In genomic region chr16:66751135-66751991, GRCh38 we compare ENCODE assay signal across 8 cellular contexts. TPM values are rescaled to one million over a fixed set of nuclear protein-coding genes. Genes with fewer than 3 reads are reported as not detected.
DNase-seq lines count a peak whose midpoint lies in the region; ATAC-seq, FAIRE-seq and TF ChIP-seq lines count a peak whose summit lies in the region.

Gene DYNC1LI2, minus strand, starts transcription at chr16:66751609. Its CDS starts 18 bp downstream, at chr16:66751591.

- TF ChIP-seq CTCF in GM23338 (conservative IDR thresholded peaks at IDR 0.05; ENCODE audit: low read depth in 2 of 2) (peak; percentile 53 to 74), LNCaP clone FGC (IDR thresholded peaks at IDR 0.05; ENCODE audit: control insufficient read depth, extremely low read depth, insufficient read depth) (peak; percentile 98), SU-DHL-6 (IDR thresholded peaks at IDR 0.05; ENCODE audit: insufficient read depth, low read length, poor library complexity, severe bottlenecking) (peak; percentile 56), pancreas (IDR thresholded peaks at IDR 0.05) (peak; percentile 66 to 82 (median 78)), thyroid gland (IDR thresholded peaks at IDR 0.05) (peak in 5 of 6 experiments; percentile 27 to 99 (median 97))

- intact Hi-C loops in Right ventricle myocardium inferior (cut with DNase I) (loop anchor here (5.0 kb wide), 2 partner anchors 81 to 121 kb away; partner anchors contain the start of gene NAE1), pancreas (cut with DNase I) (no loop called here), thyroid gland (cut with DNase I) (loop anchor here (5.0 kb wide), 1 partner anchor 99 kb away; no protein-coding TSS in a partner anchor)

- peak within 1 kb of the TSS; percentile 98 for H3K9ac ChIP-seq in SU-DHL-6 (ENCODE audit: low read length)

- H3F3A ChIP-seq in GM23338 (replicated peaks; ENCODE audit: low read depth): no peaks in the 10 kb centered on the region; the same call in 1 of the 2 replicates
- no peaks in the 10 kb centered on the region for H3F3A ChIP-seq in SU-DHL-6 (ENCODE audit: insufficient read depth)

- DNase-seq in GF-D8 (lab: John Stamatoyannopoulos, UW) (peak; percentile 18), GM23338 (ENCODE audit: low spot score) (peak; percentile 83), LNCaP clone FGC (ENCODE audit: low read depth) (no peak), Right ventricle myocardium inferior (ENCODE audit: missing footprints) (peak; percentile 95), pancreas (peak; percentile 78 to 92 (median 84)), thyroid gland (peak; percentile 80)
- DNase-seq in activated naive CD8-positive, alpha-beta T cell treated with anti-CD3 and anti-CD28 coated beads, Interleukin-2, amount 10 ng/mL, durations not matched to agents 7 days and 5 days: peak; percentile 96

- H2AFZ ChIP-seq in GM23338 (peak within 1 kb of the TSS; percentile 94), SU-DHL-6 (ENCODE audit: low read depth, low read length, severe bottlenecking) (peak within 1 kb of the TSS; percentile 90)

- no peaks in the 10 kb centered on the region for H3K9me2 ChIP-seq in GM23338 (ENCODE audit: insufficient read depth)
- H3K9me2 ChIP-seq in SU-DHL-6 (replicated peaks; ENCODE audit: insufficient read depth, low read length): no peaks in the 10 kb centered on the region

- peaks cover 22% of the 10 kb centered on the region for H3K4me1 Mint-ChIP-seq in GM23338
- peaks cover 44% of the 10 kb centered on the region for H3K4me1 Mint-ChIP-seq in activated naive CD8-positive, alpha-beta T cell treated with anti-CD3 and anti-CD28 coated beads, Interleukin-2, amount 10 ng/mL, durations not matched to agents 7 days and 5 days

- H3K36me3 Mint-ChIP-seq in GM23338 (ENCODE audit: low read depth): peaks cover 42% of the 10 kb centered on the region
- H3K36me3 Mint-ChIP-seq in activated naive CD8-positive, alpha-beta T cell treated with anti-CD3 and anti-CD28 coated beads, Interleukin-2, amount 10 ng/mL, durations not matched to agents 7 days and 5 days: peaks cover 21% of the 10 kb centered on the region

- peak in 1 of 2 donors; percentile 66 for TF ChIP-seq POLR2A in thyroid gland (IDR thresholded peaks at IDR 0.05)

- H3K4me1 ChIP-seq in GM23338 (ENCODE audit: insufficient read depth) (peaks cover 10% of the 10 kb centered on the region), pancreas (peaks cover 0 to 18% (median 7%) of the 10 kb centered on the region in 3 donors), thyroid gland (peaks cover 21 to 23% of the 10 kb centered on the region in 2 donors)

- H3K27me3 ChIP-seq in GM23338 (ENCODE audit: insufficient read depth) (no peaks in the 10 kb centered on the region), SU-DHL-6 (ENCODE audit: low read length) (no peaks in the 10 kb centered on the region), pancreas (no peaks in the 10 kb centered on the region), thyroid gland (no peaks in the 10 kb centered on the region)

- POLR2A ChIA-PET in activated naive CD8-positive, alpha-beta T cell treated with anti-CD3 and anti-CD28 coated beads, Interleukin-2, amount 10 ng/mL, durations not matched to agents 7 days and 5 days (lab: Charles Lee): interaction anchor here (0.8 to 2.3 kb wide), 9 partner anchors 9 to 145 kb away, joined by 3 to 9 read pairs (median 4); partner anchors contain the start of gene NAE1

- H3K27ac Mint-ChIP-seq in GM23338: peak within 1 kb of the TSS; percentile 92
- peak within 1 kb of the TSS; percentile 89 for H3K27ac Mint-ChIP-seq in activated naive CD8-positive, alpha-beta T cell treated with anti-CD3 and anti-CD28 coated beads, Interleukin-2, amount 10 ng/mL, durations not matched to agents 7 days and 5 days

- peak within 1 kb of the TSS; percentile 91 for H3K4me3 Mint-ChIP-seq in GM23338
- peak within 1 kb of the TSS; percentile 97 for H3K4me3 Mint-ChIP-seq in activated naive CD8-positive, alpha-beta T cell treated with anti-CD3 and anti-CD28 coated beads, Interleukin-2, amount 10 ng/mL, durations not matched to agents 7 days and 5 days

- peak within 1 kb of the TSS; percentile 98 for H3K4me2 ChIP-seq in GM23338
- peak within 1 kb of the TSS; percentile 82 for H3K4me2 ChIP-seq in SU-DHL-6 (ENCODE audit: low read depth, low read length, poor library complexity, severe bottlenecking)

- no peaks in the 10 kb centered on the region for H3K9me3 Mint-ChIP-seq in GM23338
- no peaks in the 10 kb centered on the region for H3K9me3 Mint-ChIP-seq in activated naive CD8-positive, alpha-beta T cell treated with anti-CD3 and anti-CD28 coated beads, Interleukin-2, amount 10 ng/mL, durations not matched to agents 7 days and 5 days

- H4K20me1 ChIP-seq in GM23338 (replicated peaks; ENCODE audit: insufficient read depth): peaks cover 30% of the 10 kb centered on the region
- no peaks in the 10 kb centered on the region for H4K20me1 ChIP-seq in SU-DHL-6 (ENCODE audit: low read depth, low read length)

- ATAC-seq in GM23338 (peak; percentile 87), Right ventricle myocardium inferior (peak; percentile 95), pancreas (peak; percentile 93 to 96 (median 96))
- ATAC-seq in activated naive CD8-positive, alpha-beta T cell treated with anti-CD3 and anti-CD28 coated beads, Interleukin-2, amount 10 ng/mL, durations not matched to agents 7 days and 5 days (ENCODE audit: low read depth): peak; percentile 80

- 1% methylated on average over 69 to 110 of the region's 110 CpGs for WGBS in pancreas, 2 donors
- 0% methylated on average over 8 to 24 of the region's 110 CpGs for whole genome bisulfite sequencing in thyroid gland, 2 donors

- peaks cover 26% of the 10 kb centered on the region for H3K36me3 ChIP-seq in GM23338 (ENCODE audit: insufficient read depth)
- peaks cover 8% of the 10 kb centered on the region; the same call in 1 of the 2 replicates for H3K36me3 ChIP-seq in SU-DHL-6 (ENCODE audit: low read length)
- H3K36me3 ChIP-seq in pancreas: no peaks in the 10 kb centered on the region
- peaks cover 8 to 9% of the 10 kb centered on the region in 2 donors for H3K36me3 ChIP-seq in thyroid gland

- H3K27ac ChIP-seq in GM23338 (ENCODE audit: low read depth) (peak within 1 kb of the TSS; percentile 79; the same call in 1 of the 2 replicates), SU-DHL-6 (ENCODE audit: low read depth, low read length) (peak within 1 kb of the TSS; percentile 67; the same call in 1 of the 2 replicates), pancreas (peak within 1 kb of the TSS; percentile 66 to 89 (median 84)), thyroid gland (peak within 1 kb of the TSS; percentile 57 to 92 (median 84))

- peaks cover 2% of the 10 kb centered on the region for H3K27me3 Mint-ChIP-seq in GM23338 (ENCODE audit: insufficient read depth, low read depth, poor library complexity)
- H3K27me3 Mint-ChIP-seq in activated naive CD8-positive, alpha-beta T cell treated with anti-CD3 and anti-CD28 coated beads, Interleukin-2, amount 10 ng/mL, durations not matched to agents 7 days and 5 days: peaks cover 32% of the 10 kb centered on the region

- no peak for FAIRE-seq in pancreas (lab: Jason Lieb, UNC)

- H3K9me3 ChIP-seq in SU-DHL-6 (ENCODE audit: insufficient read depth, low read length) (no peaks in the 10 kb centered on the region), pancreas (no peaks in the 10 kb centered on the region), thyroid gland (no peaks in the 10 kb centered on the region)

- peaks cover 49% of the 10 kb centered on the region for H3K79me2 ChIP-seq in GM23338 (replicated peaks; ENCODE audit: insufficient read depth)
- peaks cover 41% of the 10 kb centered on the region for H3K79me2 ChIP-seq in SU-DHL-6 (ENCODE audit: insufficient read depth, low read length)

- H3K4me3 ChIP-seq in GM23338 (peak within 1 kb of the TSS; percentile 98), LNCaP clone FGC (ENCODE audit: low read depth, low read length) (peak within 1 kb of the TSS; percentile 97), SU-DHL-6 (ENCODE audit: insufficient read depth, low read length, poor library complexity, severe bottlenecking) (peak within 1 kb of the TSS; percentile 88), pancreas (peak within 1 kb of the TSS; percentile 68 to 98 (median 90)), thyroid gland (replicated peaks in 1 of 3) (peak within 1 kb of the TSS; percentile 82 to 95 (median 83))

TF ChIP-seq in GM23338, 12 proteins besides CTCF, POLR2A, EP300 and RAD21 (continues in another document):
- TF ChIP-seq POLR2AphosphoS5 (IDR thresholded peaks at IDR 0.05; ENCODE audit: low read depth) (peak; percentile 68), ZNF114 (CRISPR knock-in tag; IDR thresholded peaks at IDR 0.05) (no peak)

RNA-seq across cellular contexts. Expression of gene DYNC1LI2, which starts in this region (rescaled TPM):
- 73.9 and 113 TPM in 2 replicates for total RNA-seq in GM23338 (2014; rRNA removed; shearing (Covaris generic))
- polyA plus RNA-seq in GM23338 (2016; fragmentation: Nextera tagmentation; extraction: Ambion mirVana): 73.4 and 85.9 TPM in 2 replicates
- 10 to 100 TPM; 66.3 to 70.5 TPM for total RNA-seq in activated naive CD8-positive, alpha-beta T cell treated with anti-CD3 and anti-CD28 coated beads, Interleukin-2, amount 10 ng/mL, durations not matched to agents 7 days and 5 days
- 76.6 TPM for total RNA-seq in Right ventricle myocardium inferior
- total RNA-seq in pancreas: 10 to 100 TPM; 53.0 to 83.0 (median 68.1) TPM
- polyA plus RNA-seq in pancreas: 10 to 100 TPM; 44.4 to 57.7 TPM
- total RNA-seq in thyroid gland: 100 to 1,000 TPM; 162 to 332 (median 195) TPM

Comparison
In these comparisons a context has a peak if more than half of its experiments do, and no peak if none do; other contexts are left out.
1. intact Hi-C loops: an anchor here in Right ventricle myocardium inferior (5.0 kb wide) and thyroid gland (5.0 kb wide); none called in pancreas.